Comparison of ENCODE assay signal across 24 cellular contexts in genomic region chr13:49645451-49645850, GRCh38. TPM values are rescaled to one million over a fixed set of nuclear protein-coding genes. Genes with fewer than 3 reads are reported as not detected.
DNase-seq lines count a peak whose midpoint lies in the region; ATAC-seq, FAIRE-seq and TF ChIP-seq lines count a peak whose summit lies in the region.
"Had no signal": no experiment of that assay in that cellular context is flagged by ENCODE, and none has a peak within 500 bp of the region (broad histone marks: within the 10 kb centered on the region; RNA-seq: fewer than 3 reads in every experiment).

No MANE protein-coding gene starts in this region.

- H4K20me1 ChIP-seq in BLaER1 treated with 17β-estradiol and CSF1 and Interleukin-3, amounts not matched to agents 10 nM and 100 nM, result no peaks in the 10 kb centered on the region
- H4K20me1 ChIP-seq in HepG2 (ENCODE audit: insufficient read depth, low read length), result no peaks in the 10 kb centered on the region

- peaks cover 0 to 3% (median 0%) of the 10 kb centered on the region in 7 donors for H3K9me3 Mint-ChIP-seq in CD4-positive, CD25-positive, alpha-beta regulatory T cell
- no peaks in the 10 kb centered on the region for H3K9me3 Mint-ChIP-seq in activated CD4-positive, alpha-beta memory T cell treated with anti-CD3 and anti-CD28 coated beads, Interleukin-2, amount 10 ng/mL, durations not matched to agents 7 days and 5 days
- H3K9me3 Mint-ChIP-seq: endodermal cell, natural killer cell had no signal

- no peaks in the 10 kb centered on the region for H3K27me3 ChIP-seq in BLaER1 treated with 17β-estradiol and CSF1 and Interleukin-3, amounts not matched to agents 10 nM and 100 nM
- no peaks in the 10 kb centered on the region for H3K27me3 ChIP-seq in CD4-positive, CD25-positive, alpha-beta regulatory T cell (ENCODE audit: control insufficient read depth, insufficient read depth, low read length)
- H3K27me3 ChIP-seq in HepG2 (ENCODE audit: control insufficient read depth in 1 of 2, insufficient read depth in 2 of 2, low read length in 2 of 2), result 0 out of 5 replicates have a peak, but pooled peaks cover 0 to 3% of the 10 kb centered on the region in 2 experiments
- H3K27me3 ChIP-seq: heart left ventricle, sigmoid colon had no signal

- POLR2A ChIA-PET in activated CD4-positive, alpha-beta memory T cell treated with anti-CD3 and anti-CD28 coated beads, Interleukin-2, amount 10 ng/mL, durations not matched to agents 7 days and 5 days (lab: Charles Lee), result no interaction called here
- POLR2A ChIA-PET in HepG2 (lab: Yijun Ruan, JAX), result interaction anchor here (1.2 kb wide), 1 partner anchor 20 kb away, joined by 4 read pairs; no protein-coding TSS in a partner anchor

- DNase-seq in CD4-positive, CD25-positive, alpha-beta regulatory T cell, result peak in 1 of 3 donors; percentile 15
- no peak for DNase-seq in activated CD4-positive, alpha-beta memory T cell treated with anti-CD3 and anti-CD28 coated beads, Interleukin-2, amount 10 ng/mL, durations not matched to agents 7 days and 5 days
- DNase-seq in HepG2 (ENCODE audit: low spot score) (peak; percentile 58), NAMALWA (ENCODE audit: low spot score) (no peak), NCI-H1417 treated with DMSO at 0.1 percent for 48 hours (lab: John Stamatoyannopoulos, UW) (no peak), NCI-H524 (lab: John Stamatoyannopoulos, UW) (no peak)
- DNase-seq: endodermal cell; heart left ventricle; left colon; mesendoderm; natural killer cell; NCI-H1417; NCI-H524 treated with DMSO at 0.1 percent for 48 hours; RPMI8226; sigmoid colon; stimulated activated CD4-positive, alpha-beta T cell treated with anti-CD3 and anti-CD28 coated beads, Interleukin-1b, Interleukin-23, amount 100 ng/mL, for 48 hours; stimulated activated naive CD8-positive, alpha-beta T cell treated with anti-CD3 and anti-CD28 coated beads, Interleukin-15, Interleukin-2, amounts not matched to agents 100 U/mL and 50 U/mL, for 24 hours; T-helper 9 cell; trophoblast cell had no signal

- no peak for TF ChIP-seq POLR2A in HepG2 (IDR thresholded peaks at IDR 0.05; ENCODE audit: insufficient read depth in 1 of 2, low read depth in 2 of 2, low read length in 2 of 2)

- peak overlapping the region; percentile 60 to 95 (median 83) for H3K27ac Mint-ChIP-seq in CD4-positive, CD25-positive, alpha-beta regulatory T cell
- peak overlapping the region; percentile 40 for H3K27ac Mint-ChIP-seq in activated CD4-positive, alpha-beta memory T cell treated with anti-CD3 and anti-CD28 coated beads, Interleukin-2, amount 10 ng/mL, durations not matched to agents 7 days and 5 days
- H3K27ac Mint-ChIP-seq: activated naive CD8-positive, alpha-beta T cell; endodermal cell; natural killer cell had no signal

- H3K4me1 Mint-ChIP-seq in CD4-positive, CD25-positive, alpha-beta regulatory T cell, result peaks cover 4 to 11% (median 8%) of the 10 kb centered on the region in 4 donors
- H3K4me1 Mint-ChIP-seq in activated CD4-positive, alpha-beta memory T cell treated with anti-CD3 and anti-CD28 coated beads, Interleukin-2, amount 10 ng/mL, durations not matched to agents 7 days and 5 days, result peaks cover 12% of the 10 kb centered on the region

- 53% methylated on average over 13 of the region's 13 CpGs for WGBS in HepG2 (ENCODE audit: low lambda C conversion rate)

- CTCF ChIA-PET in activated CD4-positive, alpha-beta memory T cell treated with anti-CD3 and anti-CD28 coated beads, Interleukin-2, amount 10 ng/mL, durations not matched to agents 7 days and 5 days (lab: Charles Lee), result interaction anchor here (0.9 kb wide), 1 partner anchor 299 kb away, joined by 3 read pairs; no protein-coding TSS in a partner anchor
- CTCF ChIA-PET in HepG2 (lab: Yijun Ruan, JAX; ENCODE audit: low intra/inter-chr PET ratio, low total read pairs), result no interaction called here

- TF ChIP-seq CTCF in HepG2 (CRISPR knock-in tag; IDR thresholded peaks at IDR 0.05), result peak; percentile 34

- H3K4me3 ChIP-seq in BLaER1 treated with 17β-estradiol and CSF1 and Interleukin-3, amounts not matched to agents 10 nM and 100 nM, result peak overlapping the region in 2 of 10 experiments; percentile 28 to 33; a peak in 2 of 20 replicates
- H3K4me3 ChIP-seq in CD4-positive, CD25-positive, alpha-beta regulatory T cell (ENCODE audit: low read depth, low read length), result no peak overlapping the region
- H3K4me3 ChIP-seq in HepG2 (replicated peaks in 1 of 3; ENCODE audit: insufficient read depth in 1 of 3, low read depth in 2 of 3, low read length in 3 of 3), result no peak overlapping the region
- H3K4me3 ChIP-seq: heart left ventricle, sigmoid colon, SK-N-MC had no signal

- ATAC-seq in CD4-positive, CD25-positive, alpha-beta regulatory T cell (ENCODE audit: low read depth in 2 of 2), result no peak
- peak; percentile 50; the same call in 2 of the 3 replicates for ATAC-seq in HepG2
- ATAC-seq: heart left ventricle; left colon; natural killer cell; stimulated activated naive CD8-positive, alpha-beta T cell treated with anti-CD3 and anti-CD28 coated beads, Interleukin-15, Interleukin-2, amounts not matched to agents 100 U/mL and 50 U/mL, for 24 hours had no signal

- no peaks in the 10 kb centered on the region for H3K9me3 ChIP-seq in BLaER1 treated with 17β-estradiol and CSF1 and Interleukin-3, amounts not matched to agents 10 nM and 100 nM (replicated peaks in 1 of 11)
- no peaks in the 10 kb centered on the region for H3K9me3 ChIP-seq in CD4-positive, CD25-positive, alpha-beta regulatory T cell (ENCODE audit: control insufficient read depth in 2 of 2, low read length in 2 of 2)
- H3K9me3 ChIP-seq in HepG2 (ENCODE audit: low read length), result no peaks in the 10 kb centered on the region
- H3K9me3 ChIP-seq: heart left ventricle, sigmoid colon had no signal

- no peaks in the 10 kb centered on the region for H3K36me3 Mint-ChIP-seq in CD4-positive, CD25-positive, alpha-beta regulatory T cell
- H3K36me3 Mint-ChIP-seq in activated CD4-positive, alpha-beta memory T cell treated with anti-CD3 and anti-CD28 coated beads, Interleukin-2, amount 10 ng/mL, durations not matched to agents 7 days and 5 days (ENCODE audit: low read depth), result no peaks in the 10 kb centered on the region
- H3K36me3 Mint-ChIP-seq: activated naive CD8-positive, alpha-beta T cell; natural killer cell had no signal

- H3K79me2 ChIP-seq in HepG2 (ENCODE audit: insufficient read depth, low read length), result no peaks in the 10 kb centered on the region

- H3K4me2 ChIP-seq in BLaER1 treated with 17β-estradiol and CSF1 and Interleukin-3, amounts not matched to agents 10 nM and 100 nM, result peak overlapping the region; percentile 34 to 98 (median 86)
- no peak overlapping the region for H3K4me2 ChIP-seq in HepG2 (ENCODE audit: low read depth, low read length)

- intact Hi-C loops in HepG2 (cut with micrococcal nuclease; ENCODE audit: unreplicated experiment), result no loop called here

- H3K36me3 ChIP-seq in BLaER1 treated with 17β-estradiol and CSF1 and Interleukin-3, amounts not matched to agents 10 nM and 100 nM, result peaks cover 0 to 12% (median 7%) of the 10 kb centered on the region in 11 experiments; a peak in 10 of 22 replicates
- H3K36me3 ChIP-seq in CD4-positive, CD25-positive, alpha-beta regulatory T cell (ENCODE audit: control insufficient read depth, insufficient read depth, low read length), result no peaks in the 10 kb centered on the region
- H3K36me3 ChIP-seq in HepG2 (replicated peaks in 1 of 2; ENCODE audit: control insufficient read depth in 1 of 2, insufficient read depth in 2 of 2, low read length in 2 of 2), result no peaks in the 10 kb centered on the region
- H3K36me3 ChIP-seq: heart left ventricle, sigmoid colon had no signal

- BruUV-seq in HepG2 (replicated peaks; lab: Mats Ljungman, UMichigan), result no TSS peak

- peak overlapping the region; percentile 3 to 91 (median 73); a peak in 21 of 22 replicates for H3K27ac ChIP-seq in BLaER1 treated with 17β-estradiol and CSF1 and Interleukin-3, amounts not matched to agents 10 nM and 100 nM
- H3K27ac ChIP-seq in CD4-positive, CD25-positive, alpha-beta regulatory T cell (ENCODE audit: insufficient read depth, low read length, poor library complexity, severe bottlenecking), result no peak overlapping the region
- H3K27ac ChIP-seq in HepG2 (ENCODE audit: extremely low read length, insufficient read depth, low read length), result no peak overlapping the region
- H3K27ac ChIP-seq: heart left ventricle, sigmoid colon, SK-N-MC had no signal

- no peak for TF ChIP-seq RAD21 in HepG2 (CRISPR knock-in tag; IDR thresholded peaks at IDR 0.05)

- in situ Hi-C loops in HepG2 (cut with HindIII; ENCODE audit: extremely low pct_ligation_motif_present, low pct_unique_long_range_greater_than_20kb), result no loop called here

- FAIRE-seq in HepG2 (lab: Jason Lieb, UNC), result no peak

- no peak overlapping the region for H2AFZ ChIP-seq in HepG2 (ENCODE audit: low read length)

- H3K9ac ChIP-seq in BLaER1 treated with 17β-estradiol and CSF1 and Interleukin-3, amounts not matched to agents 10 nM and 100 nM, result peak overlapping the region in 9 of 11 experiments; percentile 8 to 62 (median 24); a peak in 12 of 22 replicates
- no peak overlapping the region for H3K9ac ChIP-seq in HepG2 (ENCODE audit: insufficient read depth, low read depth, low read length)

- peaks cover 48 to 67% (median 59%) of the 10 kb centered on the region in 10 experiments for H3K4me1 ChIP-seq in BLaER1 treated with 17β-estradiol and CSF1 and Interleukin-3, amounts not matched to agents 10 nM and 100 nM
- peaks cover 9% of the 10 kb centered on the region for H3K4me1 ChIP-seq in CD4-positive, CD25-positive, alpha-beta regulatory T cell (ENCODE audit: control insufficient read depth, insufficient read depth, low read length, poor library complexity, severe bottlenecking)
- peaks cover 24% of the 10 kb centered on the region for H3K4me1 ChIP-seq in HepG2 (ENCODE audit: insufficient read depth, low read length)
- H3K4me1 ChIP-seq: sigmoid colon had no signal

- TF ChIP-seq EP300 in HepG2 (IDR thresholded peaks at IDR 0.05; ENCODE audit: low read depth in 2 of 2, low read length in 2 of 2) (peak in 1 of 2 experiments; percentile 75; a peak in 1 of 4 replicates), HepG2 (CRISPR knock-in tag; IDR thresholded peaks at IDR 0.05; ENCODE audit: borderline replicate concordance) (no peak; the same call in 1 of the 2 replicates)

- H3K4me3 Mint-ChIP-seq in CD4-positive, CD25-positive, alpha-beta regulatory T cell, result peak overlapping the region in 1 of 4 donors; percentile 66
- H3K4me3 Mint-ChIP-seq in activated CD4-positive, alpha-beta memory T cell treated with anti-CD3 and anti-CD28 coated beads, Interleukin-2, amount 10 ng/mL, durations not matched to agents 7 days and 5 days, result peak overlapping the region; percentile 5
- H3K4me3 Mint-ChIP-seq: activated naive CD8-positive, alpha-beta T cell; endodermal cell; natural killer cell had no signal

- H3K27me3 Mint-ChIP-seq in CD4-positive, CD25-positive, alpha-beta regulatory T cell, result no peaks in the 10 kb centered on the region
- no peaks in the 10 kb centered on the region for H3K27me3 Mint-ChIP-seq in activated CD4-positive, alpha-beta memory T cell treated with anti-CD3 and anti-CD28 coated beads, Interleukin-2, amount 10 ng/mL, durations not matched to agents 7 days and 5 days
- H3K27me3 Mint-ChIP-seq: activated naive CD8-positive, alpha-beta T cell had no signal

RNA-seq across cellular contexts. Expression of gene ARL11, which starts 17.1 kb away (rescaled TPM):
- 0.17 TPM for total RNA-seq in CD4-positive, CD25-positive, alpha-beta regulatory T cell
- 1 to 10 TPM in 1 of 4 donors, under 1 TPM in 3; 0.14 to 1.9 (median 0.45) TPM for polyA plus RNA-seq in CD4-positive, CD25-positive, alpha-beta regulatory T cell
- under 1 TPM; 0.63 to 0.81 TPM for total RNA-seq in activated CD4-positive, alpha-beta memory T cell treated with anti-CD3 and anti-CD28 coated beads, Interleukin-2, amount 10 ng/mL, durations not matched to agents 7 days and 5 days
- 0.04 TPM in 1 of 2 replicates, not detected in the other for total RNA-seq in HepG2 (2016; rRNA removed; fragmentation: Illumina TruSeq; extraction: Trizol)
- not detected in 2 replicates for total RNA-seq in HepG2 (2016; cell fraction: cytosol; rRNA removed; fragmentation: Illumina TruSeq; extraction: Trizol; ENCODE audit: low read depth)
- 0.06 and 0.07 TPM in 2 replicates for total RNA-seq in HepG2 (2016; cell fraction: insoluble cytoplasmic fraction; rRNA removed; fragmentation: Illumina TruSeq; extraction: Trizol)
- 0.15 TPM in 1 of 2 replicates, not detected in the other for total RNA-seq in HepG2 (2016; cell fraction: membrane; rRNA removed; fragmentation: Illumina TruSeq; extraction: Trizol)
- total RNA-seq in HepG2 (2016; cell fraction: nucleus; rRNA removed; fragmentation: Illumina TruSeq; extraction: Trizol), result 0.12 TPM in 1 of 2 replicates, not detected in the other
- 0.17 and 0.22 TPM in 2 replicates for polyA plus RNA-seq in HepG2 (2011; rRNA removed)
- polyA plus RNA-seq in HepG2 (2011; cell fraction: cytosol; rRNA removed), result 0.11 and 0.18 TPM in 2 replicates
- 0.05 and 0.09 TPM in 2 replicates for polyA plus RNA-seq in HepG2 (2011; cell fraction: nucleus; rRNA removed)
- polyA plus RNA-seq in HepG2 (2012), result 0.15 TPM in 2 replicates
- 0.03 TPM in 1 of 2 replicates, not detected in the other for polyA plus RNA-seq in HepG2 (2016; cell fraction: cytosol; fragmentation: Illumina TruSeq; extraction: Trizol; ENCODE audit: low read depth)
- polyA plus RNA-seq in HepG2 (2016; cell fraction: insoluble cytoplasmic fraction; fragmentation: Illumina TruSeq; extraction: Trizol; ENCODE audit: low read depth), result 0.05 and 0.11 TPM in 2 replicates
- polyA plus RNA-seq in HepG2 (2016; cell fraction: membrane; fragmentation: Illumina TruSeq; extraction: Trizol; ENCODE audit: low read depth), result 0.06 TPM in 1 of 2 replicates, not detected in the other
- polyA plus RNA-seq in HepG2 (2016; cell fraction: nucleus; fragmentation: Illumina TruSeq; extraction: Trizol; ENCODE audit: insufficient read depth, low read depth), result 0.15 TPM in 1 of 2 replicates, not detected in the other
- 0.18 TPM in 1 of 2 replicates, not detected in the other for polyA minus RNA-seq in HepG2 (2011; rRNA and poly(A)+ RNA removed; ENCODE audit: low replicate concordance)
- not detected in 2 replicates for polyA minus RNA-seq in HepG2 (2011; cell fraction: cytosol; rRNA and poly(A)+ RNA removed)
- polyA minus RNA-seq in HepG2 (2011; cell fraction: nucleus; rRNA and poly(A)+ RNA removed), result 0.25 and 0.26 TPM in 2 replicates
- total RNA-seq: chondrocyte, M059J had no signal

RNA-seq across cellular contexts. Expression of gene EBPL, which starts 45.8 kb away (rescaled TPM):
- 19.6 TPM for total RNA-seq in CD4-positive, CD25-positive, alpha-beta regulatory T cell
- 10 to 100 TPM; 54.1 to 74.1 (median 63.7) TPM for polyA plus RNA-seq in CD4-positive, CD25-positive, alpha-beta regulatory T cell
- 10 to 100 TPM; 27.5 to 28.1 TPM for total RNA-seq in activated CD4-positive, alpha-beta memory T cell treated with anti-CD3 and anti-CD28 coated beads, Interleukin-2, amount 10 ng/mL, durations not matched to agents 7 days and 5 days
- total RNA-seq in HepG2 (2016; rRNA removed; fragmentation: Illumina TruSeq; extraction: Trizol), result 51.8 and 96.5 TPM in 2 replicates
- 56.8 and 64.5 TPM in 2 replicates for total RNA-seq in HepG2 (2016; cell fraction: cytosol; rRNA removed; fragmentation: Illumina TruSeq; extraction: Trizol; ENCODE audit: low read depth)
- 58.9 and 93.7 TPM in 2 replicates for total RNA-seq in HepG2 (2016; cell fraction: insoluble cytoplasmic fraction; rRNA removed; fragmentation: Illumina TruSeq; extraction: Trizol)
- total RNA-seq in HepG2 (2016; cell fraction: membrane; rRNA removed; fragmentation: Illumina TruSeq; extraction: Trizol), result 81.0 and 87.0 TPM in 2 replicates
- 79.2 and 88.6 TPM in 2 replicates for total RNA-seq in HepG2 (2016; cell fraction: nucleus; rRNA removed; fragmentation: Illumina TruSeq; extraction: Trizol)
- polyA plus RNA-seq in HepG2 (2011; rRNA removed), result 121 and 152 TPM in 2 replicates
- 166 and 196 TPM in 2 replicates for polyA plus RNA-seq in HepG2 (2011; cell fraction: cytosol; rRNA removed)
- 47.9 and 52.9 TPM in 2 replicates for polyA plus RNA-seq in HepG2 (2011; cell fraction: nucleus; rRNA removed)
- polyA plus RNA-seq in HepG2 (2012), result 98.5 and 107 TPM in 2 replicates
- 96.1 and 104 TPM in 2 replicates for polyA plus RNA-seq in HepG2 (2016; cell fraction: cytosol; fragmentation: Illumina TruSeq; extraction: Trizol; ENCODE audit: low read depth)
- 80.1 and 82.4 TPM in 2 replicates for polyA plus RNA-seq in HepG2 (2016; cell fraction: insoluble cytoplasmic fraction; fragmentation: Illumina TruSeq; extraction: Trizol; ENCODE audit: low read depth)
- polyA plus RNA-seq in HepG2 (2016; cell fraction: membrane; fragmentation: Illumina TruSeq; extraction: Trizol; ENCODE audit: low read depth), result 123 and 124 TPM in 2 replicates
- polyA plus RNA-seq in HepG2 (2016; cell fraction: nucleus; fragmentation: Illumina TruSeq; extraction: Trizol; ENCODE audit: insufficient read depth, low read depth), result 147 and 178 TPM in 2 replicates
- 34.0 and 51.1 TPM in 2 replicates for polyA minus RNA-seq in HepG2 (2011; rRNA and poly(A)+ RNA removed; ENCODE audit: low replicate concordance)
- 39.1 and 48.0 TPM in 2 replicates for polyA minus RNA-seq in HepG2 (2011; cell fraction: cytosol; rRNA and poly(A)+ RNA removed)
- polyA minus RNA-seq in HepG2 (2011; cell fraction: nucleus; rRNA and poly(A)+ RNA removed), result 22.3 and 23.9 TPM in 2 replicates

Comparison
In these comparisons a context has a peak if more than half of its experiments do, and no peak if none do; other contexts are left out.
1. H3K27ac ChIP-seq: peak in BLaER1 treated with 17β-estradiol and CSF1 and Interleukin-3, amounts not matched to agents 10 nM and 100 nM (11 of 11); none in CD4-positive, CD25-positive, alpha-beta regulatory T cell (single experiment) and HepG2 (single experiment).